Comparison of ENCODE assay signal across 1 cellular context in the genomic region with DNA sequence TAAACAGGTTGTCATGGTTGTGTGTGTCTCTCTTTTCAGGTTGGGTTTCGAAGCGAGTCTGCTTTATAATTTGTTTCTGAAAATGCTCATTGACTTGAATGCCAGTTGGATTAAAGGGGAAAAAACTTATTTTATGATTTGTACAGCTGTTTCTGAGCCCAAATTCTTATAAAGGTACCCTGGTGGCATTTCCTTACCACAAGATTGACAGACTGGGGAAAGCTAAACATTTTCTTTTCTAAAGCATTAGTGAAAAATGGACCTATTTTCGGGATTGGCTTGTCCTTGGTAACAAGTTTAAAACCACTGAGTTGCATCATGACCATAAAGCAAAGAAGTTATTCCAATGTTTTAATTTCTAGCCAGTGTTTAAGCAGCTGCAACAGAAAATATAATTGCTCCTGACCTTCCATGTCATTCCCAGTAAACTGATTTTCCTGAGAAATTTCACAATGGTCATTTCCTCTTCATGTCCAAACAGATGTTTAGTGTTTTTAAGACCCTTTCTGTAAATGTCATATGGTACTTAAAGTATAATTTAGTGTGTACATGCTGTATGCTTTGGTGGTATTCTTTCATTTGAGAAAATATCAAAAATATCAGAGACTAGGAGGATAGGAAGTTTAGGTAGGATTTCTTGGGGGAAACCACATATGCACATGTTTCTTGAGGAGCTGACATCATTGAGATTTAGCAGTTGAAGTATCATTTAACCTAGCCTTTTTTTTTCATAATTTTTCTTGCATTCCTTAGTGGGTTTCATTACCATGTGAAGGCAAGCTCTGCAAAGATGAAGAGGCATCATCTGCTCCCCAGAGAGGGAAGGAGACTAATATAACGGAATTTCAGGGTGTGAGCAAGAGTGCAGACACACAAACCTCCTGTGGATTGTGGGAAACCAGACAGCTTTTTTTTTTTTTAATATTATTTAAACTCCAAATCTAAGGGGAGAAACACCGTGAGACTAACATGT.
TF ChIP-seq lines count a peak whose summit lies in the region.

No MANE protein-coding gene starts in this region.

TF ChIP-seq in GM23338, 12 proteins besides CTCF, POLR2A, EP300 and RAD21 (continued from another document):
- TF ChIP-seq REST (IDR thresholded peaks at IDR 0.05; ENCODE audit: unreplicated experiment): no peak
- TF ChIP-seq ZNF462 (CRISPR knock-in tag; IDR thresholded peaks at IDR 0.05): no peak
- no peak for TF ChIP-seq ZNF114 (CRISPR knock-in tag; IDR thresholded peaks at IDR 0.05)
- no peak for TF ChIP-seq CREB1 (CRISPR knock-in tag; IDR thresholded peaks at IDR 0.05; ENCODE audit: low read depth)
- TF ChIP-seq EZH2phosphoT487 (IDR thresholded peaks at IDR 0.05; ENCODE audit: unreplicated experiment): no peak
- TF ChIP-seq EZH2 (IDR thresholded peaks at IDR 0.05; ENCODE audit: low read depth, unreplicated experiment): no peak
- TF ChIP-seq, protein P1, sequence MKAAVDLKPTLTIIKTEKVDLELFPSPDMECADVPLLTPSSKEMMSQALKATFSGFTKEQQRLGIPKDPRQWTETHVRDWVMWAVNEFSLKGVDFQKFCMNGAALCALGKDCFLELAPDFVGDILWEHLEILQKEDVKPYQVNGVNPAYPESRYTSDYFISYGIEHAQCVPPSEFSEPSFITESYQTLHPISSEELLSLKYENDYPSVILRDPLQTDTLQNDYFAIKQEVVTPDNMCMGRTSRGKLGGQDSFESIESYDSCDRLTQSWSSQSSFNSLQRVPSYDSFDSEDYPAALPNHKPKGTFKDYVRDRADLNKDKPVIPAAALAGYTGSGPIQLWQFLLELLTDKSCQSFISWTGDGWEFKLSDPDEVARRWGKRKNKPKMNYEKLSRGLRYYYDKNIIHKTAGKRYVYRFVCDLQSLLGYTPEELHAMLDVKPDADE (IDR thresholded peaks at IDR 0.05): no peak
- TF ChIP-seq NANOG (IDR thresholded peaks at IDR 0.05; ENCODE audit: borderline replicate concordance): no peak
- no peak for TF ChIP-seq JUNB (IDR thresholded peaks at IDR 0.05; ENCODE audit: unreplicated experiment)
